Comparison of ENCODE assay signal across 24 cellular contexts in genomic region chr7:140551334-140552239, GRCh38.
DNase-seq lines count a peak whose midpoint lies in the region; ATAC-seq and TF ChIP-seq lines count a peak whose summit lies in the region.
"Had no signal": no experiment of that assay in that cellular context is flagged by ENCODE, and none has a peak within 500 bp of the region (broad histone marks: within the 10 kb centered on the region; RNA-seq: fewer than 3 reads in every experiment).

No MANE protein-coding gene starts in this region.

- H3K9ac ChIP-seq in stomach smooth muscle (ENCODE audit: low read length in 2 of 2) = no peak overlapping the region

- intact Hi-C loops in Right ventricle myocardium superior (cut with DNase I) = no loop called here
- intact Hi-C loops in naive thymus-derived CD4-positive, alpha-beta T cell (cut with micrococcal nuclease) = no loop called here

- peaks cover 5 to 6% of the 10 kb centered on the region in 2 donors for H3K36me3 ChIP-seq in stomach smooth muscle (ENCODE audit: control insufficient read depth in 2 of 2, insufficient read depth in 2 of 2, low read length in 2 of 2)
- no peaks in the 10 kb centered on the region for H3K36me3 ChIP-seq in naive thymus-derived CD4-positive, alpha-beta T cell (ENCODE audit: control insufficient read depth in 2 of 3, insufficient read depth in 3 of 3, low read length in 3 of 3)

- no peak overlapping the region for H3K27ac Mint-ChIP-seq in naive thymus-derived CD4-positive, alpha-beta T cell
- H3K27ac Mint-ChIP-seq: activated naive CD4-positive, alpha-beta T cell treated with anti-CD3 and anti-CD28 coated beads for 36 hours; CD8-positive, alpha-beta T cell; dendritic cell treated with granulocyte-macrophage colony-stimulating factor and Interleukin-4, amounts not matched to agents 40 ng/mL and 50 ng/mL, for 4 days; stimulated activated naive B cell treated with anti-CD40 and anti-IgM and Interleukin-4, amounts not matched to agents 10 μg/mL and 1 μg/mL and 100 μg/mL, for 72 hours had no signal

- peak overlapping the region; percentile 46 for H3K27ac ChIP-seq in stomach smooth muscle (ENCODE audit: low read length)
- no peak overlapping the region for H3K27ac ChIP-seq in naive thymus-derived CD4-positive, alpha-beta T cell (ENCODE audit: low read depth, low read length)
- H3K27ac ChIP-seq: skin epidermis, testis had no signal

- H3K9me3 Mint-ChIP-seq in naive thymus-derived CD4-positive, alpha-beta T cell = no peaks in the 10 kb centered on the region
- H3K9me3 Mint-ChIP-seq: activated naive CD4-positive, alpha-beta T cell treated with anti-CD3 and anti-CD28 coated beads for 36 hours; activated T-cell treated with anti-CD3 and anti-CD28 coated beads, Interleukin-2, amount 50 U/mL, for 4 hours; CD8-positive, alpha-beta T cell; dendritic cell treated with granulocyte-macrophage colony-stimulating factor and Interleukin-4, amounts not matched to agents 40 ng/mL and 50 ng/mL, for 4 days; H9; neural crest cell; stimulated activated naive B cell treated with anti-CD40 and anti-IgM and Interleukin-4, amounts not matched to agents 10 μg/mL and 1 μg/mL and 100 μg/mL, for 72 hours had no signal

- H3K4me1 Mint-ChIP-seq in naive thymus-derived CD4-positive, alpha-beta T cell = no peaks in the 10 kb centered on the region
- H3K4me1 Mint-ChIP-seq: stimulated activated naive B cell treated with anti-CD40 and anti-IgM and Interleukin-4, amounts not matched to agents 10 μg/mL and 1 μg/mL and 100 μg/mL, for 72 hours had no signal

- CTCF ChIA-PET in naive thymus-derived CD4-positive, alpha-beta T cell (lab: Charles Lee) = no interaction called here

- peaks cover 7% of the 10 kb centered on the region for H3K4me1 ChIP-seq in stomach smooth muscle (ENCODE audit: control insufficient read depth, insufficient read depth, low read length)
- H3K4me1 ChIP-seq in naive thymus-derived CD4-positive, alpha-beta T cell (ENCODE audit: control insufficient read depth in 2 of 2, insufficient read depth in 2 of 2, low read length in 2 of 2) = no peaks in the 10 kb centered on the region
- H3K4me1 ChIP-seq: testis had no signal

- H3K36me3 Mint-ChIP-seq in naive thymus-derived CD4-positive, alpha-beta T cell = no peaks in the 10 kb centered on the region
- H3K36me3 Mint-ChIP-seq: CD8-positive, alpha-beta T cell; stimulated activated naive B cell treated with anti-CD40 and anti-IgM and Interleukin-4, amounts not matched to agents 10 μg/mL and 1 μg/mL and 100 μg/mL, for 72 hours had no signal

- peak; percentile 40 for ATAC-seq in Right ventricle myocardium superior (ENCODE audit: poor library complexity)
- ATAC-seq in HG02981 (IDR thresholded peaks at IDR 0.05; ENCODE audit: unreplicated experiment) = no peak
- no peak for ATAC-seq in GM19351 (IDR thresholded peaks at IDR 0.05; ENCODE audit: unreplicated experiment)
- no peak for ATAC-seq in naive thymus-derived CD4-positive, alpha-beta T cell
- ATAC-seq: activated T-cell treated with anti-CD3 and anti-CD28 coated beads, Interleukin-2, amount 50 U/mL, for 4 hours; CD8-positive, alpha-beta T cell; stimulated activated naive B cell treated with anti-CD40 and anti-IgM and Interleukin-4, amounts not matched to agents 10 μg/mL and 1 μg/mL and 100 μg/mL, for 72 hours had no signal

- no peak for TF ChIP-seq CTCF in choroid plexus epithelial cell (conservative IDR thresholded peaks at IDR 0.05; ENCODE audit: low read depth, low read length)

- DNase-seq in choroid plexus epithelial cell (ENCODE audit: low read depth) = peak; percentile 20
- no peak for DNase-seq in Right ventricle myocardium superior
- DNase-seq in mucosa of gallbladder (ENCODE audit: low spot score) = peak; percentile 27
- DNase-seq in naive thymus-derived CD4-positive, alpha-beta T cell = no peak
- DNase-seq: activated CD4-positive, alpha-beta T cell treated with anti-CD3 and anti-CD28 coated beads for 1 hour; activated naive CD4-positive, alpha-beta T cell treated with anti-CD3 and anti-CD28 coated beads for 36 hours; activated T-cell treated with anti-CD3 and anti-CD28 coated beads, Interleukin-2, amount 50 U/mL, for 4 hours; amniotic stem cell; CD8-positive, alpha-beta T cell; DMS153; foreskin melanocyte; H9; hypothalamus; MM.1S; NCI-H146; stimulated activated CD4-positive, alpha-beta T cell treated with anti-CD3 and anti-CD28 coated beads, Interleukin-2, amount 100 ng/mL, for 24 hours; stimulated activated naive B cell treated with anti-CD40 and anti-IgM and Interleukin-4, amounts not matched to agents 10 μg/mL and 1 μg/mL and 100 μg/mL, for 72 hours; testis had no signal

- H3K27me3 Mint-ChIP-seq in naive thymus-derived CD4-positive, alpha-beta T cell = peaks cover 0 to 7% (median 0%) of the 10 kb centered on the region in 5 donors
- H3K27me3 Mint-ChIP-seq: stimulated activated naive B cell treated with anti-CD40 and anti-IgM and Interleukin-4, amounts not matched to agents 10 μg/mL and 1 μg/mL and 100 μg/mL, for 72 hours had no signal

- POLR2A ChIA-PET in naive thymus-derived CD4-positive, alpha-beta T cell (lab: Charles Lee) = no interaction called here

- no peak overlapping the region for H3K4me3 Mint-ChIP-seq in naive thymus-derived CD4-positive, alpha-beta T cell
- H3K4me3 Mint-ChIP-seq: activated naive CD4-positive, alpha-beta T cell treated with anti-CD3 and anti-CD28 coated beads for 36 hours; activated T-cell treated with anti-CD3 and anti-CD28 coated beads, Interleukin-2, amount 50 U/mL, for 4 hours; CD8-positive, alpha-beta T cell; dendritic cell treated with granulocyte-macrophage colony-stimulating factor and Interleukin-4, amounts not matched to agents 40 ng/mL and 50 ng/mL, for 4 days; H9; neural crest cell; stimulated activated naive B cell treated with anti-CD40 and anti-IgM and Interleukin-4, amounts not matched to agents 10 μg/mL and 1 μg/mL and 100 μg/mL, for 72 hours had no signal

- H3K4me3 ChIP-seq in choroid plexus epithelial cell (ENCODE audit: low read depth, low read length) (no peak overlapping the region), stomach smooth muscle (ENCODE audit: low read length in 2 of 2) (peak overlapping the region in 1 of 2 donors; percentile 3)
- H3K4me3 ChIP-seq in naive thymus-derived CD4-positive, alpha-beta T cell (ENCODE audit: low read length) = no peak overlapping the region
- H3K4me3 ChIP-seq: skin epidermis, testis had no signal

- H3K27me3 ChIP-seq in stomach smooth muscle (ENCODE audit: control insufficient read depth in 1 of 2, insufficient read depth in 2 of 2, low read length in 2 of 2) = no peaks in the 10 kb centered on the region
- H3K27me3 ChIP-seq in naive thymus-derived CD4-positive, alpha-beta T cell (ENCODE audit: control insufficient read depth in 2 of 2, insufficient read depth in 2 of 2, low read length in 2 of 2) = no peaks in the 10 kb centered on the region
- H3K27me3 ChIP-seq: testis had no signal

- H3K9me3 ChIP-seq in stomach smooth muscle (ENCODE audit: control insufficient read depth in 2 of 2, low read length in 2 of 2) = no peaks in the 10 kb centered on the region
- no peaks in the 10 kb centered on the region for H3K9me3 ChIP-seq in naive thymus-derived CD4-positive, alpha-beta T cell (ENCODE audit: control insufficient read depth in 2 of 3, low read length in 3 of 3)
- H3K9me3 ChIP-seq: testis had no signal

Comparison
In these comparisons a context has a peak if more than half of its experiments do, and no peak if none do; other contexts are left out.
1. DNase-seq: peak in choroid plexus epithelial cell (single experiment) and mucosa of gallbladder (single experiment); none in Right ventricle myocardium superior (single experiment) and naive thymus-derived CD4-positive, alpha-beta T cell (0 of 9).